In the genomic region with DNA sequence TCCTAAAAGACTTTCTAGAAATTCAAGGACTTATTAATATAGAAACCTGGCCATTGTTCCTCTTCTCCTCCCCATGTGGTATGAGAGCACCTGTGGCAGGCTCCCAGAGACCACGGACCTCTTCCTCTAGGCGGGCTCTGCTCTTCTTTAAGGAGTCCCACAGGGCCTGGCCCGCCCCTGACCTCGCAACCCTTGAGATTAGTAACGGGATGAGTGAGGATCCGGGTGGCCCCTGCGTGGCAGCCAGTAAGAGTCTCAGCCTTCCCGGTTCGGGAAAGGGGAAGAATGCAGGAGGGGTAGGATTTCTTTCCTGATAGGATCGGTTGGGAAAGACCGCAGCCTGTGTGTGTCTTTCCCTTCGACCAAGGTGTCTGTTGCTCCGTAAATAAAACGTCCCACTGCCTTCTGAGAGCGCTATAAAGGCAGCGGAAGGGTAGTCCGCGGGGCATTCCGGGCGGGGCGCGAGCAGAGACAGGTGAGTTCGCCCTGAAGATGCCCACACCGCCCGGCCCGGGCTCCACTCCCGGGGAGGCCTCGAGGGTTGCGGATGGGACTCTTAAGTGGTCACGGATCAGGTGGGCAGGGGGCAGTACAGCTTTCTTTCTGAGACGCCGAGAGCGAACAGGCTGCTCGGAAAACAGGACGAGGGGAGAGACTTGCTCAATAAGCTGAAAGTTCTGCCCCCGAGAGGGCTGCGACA, we compare ENCODE assay signal across 8 cellular contexts. TPM values are rescaled to one million over a fixed set of nuclear protein-coding genes. Genes with fewer than 3 reads are reported as not detected.
DNase-seq lines count a peak whose midpoint lies in the region; ATAC-seq and TF ChIP-seq lines count a peak whose summit lies in the region.

A gene (plus strand): TSS at position 448 of the 700 bp plus-strand sequence. CDS start 814 bp downstream, outside the sequence.

- no peak for TF ChIP-seq POLR2A in gastroesophageal sphincter (IDR thresholded peaks at IDR 0.05)

- no peak for TF ChIP-seq EP300 in gastroesophageal sphincter (IDR thresholded peaks at IDR 0.05)

- H3K4me3 ChIP-seq in GM12875 (ENCODE audit: low read depth, low read length) (peak within 1 kb of the TSS; percentile 49), gastroesophageal sphincter (peak within 1 kb of the TSS; percentile 15 to 56), rectal smooth muscle tissue (ENCODE audit: low read length) (peak within 1 kb of the TSS; percentile 67)

- H3K36me3 ChIP-seq in gastroesophageal sphincter (no peaks in the 10 kb centered on the region), rectal smooth muscle tissue (ENCODE audit: control insufficient read depth, insufficient read depth, low read length) (no peaks in the 10 kb centered on the region)

- peaks cover 0 to 20% (median 11%) of the 10 kb centered on the region in 3 donors for H3K4me1 ChIP-seq in gastroesophageal sphincter
- H3K4me1 ChIP-seq in rectal smooth muscle tissue (ENCODE audit: control insufficient read depth, insufficient read depth, low read length): no peaks in the 10 kb centered on the region

- peak; percentile 79 for DNase-seq in activated CD8-positive, alpha-beta memory T cell treated with anti-CD3 and anti-CD28 coated beads, Interleukin-2, amount 50 U/mL, for 48 hours
- DNase-seq in kidney glomerular epithelial cell (lab: John Stamatoyannopoulos, UW) (no peak), 8988T (no peak)

- H3K9ac ChIP-seq in rectal smooth muscle tissue (ENCODE audit: low read length): no peak within 1 kb of the TSS

- peaks cover 57% of the 10 kb centered on the region for H3K27me3 ChIP-seq in gastroesophageal sphincter
- peaks cover 14% of the 10 kb centered on the region for H3K27me3 ChIP-seq in rectal smooth muscle tissue (ENCODE audit: control insufficient read depth, insufficient read depth, low read length)

- 14 to 28% methylated on average over 3 to 5 of the region's 37 CpGs for WGBS in gastroesophageal sphincter (ENCODE audit: low coverage in 1 of 2), 2 donors

- H3K9me3 ChIP-seq in gastroesophageal sphincter: no peaks in the 10 kb centered on the region

- H3K27ac ChIP-seq in gastroesophageal sphincter: no peak within 1 kb of the TSS
- no peak within 1 kb of the TSS for H3K27ac ChIP-seq in rectal smooth muscle tissue (ENCODE audit: low read depth, low read length)

- ATAC-seq in HG03064 (IDR thresholded peaks at IDR 0.05; ENCODE audit: low read depth, unreplicated experiment) (peak; percentile 46), gastroesophageal sphincter (peak; percentile 19), HG03457 (IDR thresholded peaks at IDR 0.05; ENCODE audit: unreplicated experiment) (no peak)

- TF ChIP-seq CTCF in GM12875 (IDR thresholded peaks at IDR 0.05; ENCODE audit: borderline replicate concordance, insufficient read depth, low read depth, low read length) (no peak), gastroesophageal sphincter (IDR thresholded peaks at IDR 0.05) (no peak)

RNA-seq across cellular contexts. Expression of the gene that starts here (rescaled TPM):
- total RNA-seq in gastroesophageal sphincter: 1 to 10 TPM in 2 of 4 donors, under 1 TPM in 2; 0.42 to 6.1 (median 1.4) TPM
